In the genomic region with DNA sequence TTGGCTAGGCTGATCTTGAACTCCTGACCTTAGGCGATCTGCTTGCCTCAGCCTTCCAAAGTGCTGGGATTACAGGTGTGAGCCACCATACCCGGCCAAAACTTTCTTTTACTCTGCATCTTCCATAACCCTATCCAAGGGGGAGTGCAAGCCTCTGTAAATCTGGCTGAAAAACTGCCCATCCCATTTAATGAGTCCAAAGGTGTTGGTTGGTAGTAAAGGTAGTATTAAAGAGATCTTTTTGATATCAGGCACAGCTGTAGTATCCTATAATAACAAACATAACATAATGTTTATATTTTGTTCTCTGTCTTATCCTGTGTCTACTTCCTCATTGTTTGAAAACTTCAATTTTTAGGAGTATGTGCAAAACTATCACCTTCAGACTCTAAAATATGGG, we compare ENCODE assay signal across 7 cellular contexts.
"Had no signal": no experiment of that assay in that cellular context is flagged by ENCODE, and none has a peak within 500 bp of the region (broad histone marks: within the 10 kb centered on the region; RNA-seq: fewer than 3 reads in every experiment).

No MANE protein-coding gene starts in this region.

- H2AFZ ChIP-seq: GM23248 had no signal

- H3K9ac ChIP-seq: GM23248 had no signal

- H3K27ac ChIP-seq: GM23248, HL-60 had no signal

- H3K4me3 ChIP-seq: GM23248 had no signal

- ATAC-seq: HepG2 had no signal

- FAIRE-seq: H54, HepG2 had no signal

- DNase-seq: GM23248, GOT3, H9, HCEC 1CT had no signal
